ENCODE assay signal across 35 cellular contexts in the genomic region with DNA sequence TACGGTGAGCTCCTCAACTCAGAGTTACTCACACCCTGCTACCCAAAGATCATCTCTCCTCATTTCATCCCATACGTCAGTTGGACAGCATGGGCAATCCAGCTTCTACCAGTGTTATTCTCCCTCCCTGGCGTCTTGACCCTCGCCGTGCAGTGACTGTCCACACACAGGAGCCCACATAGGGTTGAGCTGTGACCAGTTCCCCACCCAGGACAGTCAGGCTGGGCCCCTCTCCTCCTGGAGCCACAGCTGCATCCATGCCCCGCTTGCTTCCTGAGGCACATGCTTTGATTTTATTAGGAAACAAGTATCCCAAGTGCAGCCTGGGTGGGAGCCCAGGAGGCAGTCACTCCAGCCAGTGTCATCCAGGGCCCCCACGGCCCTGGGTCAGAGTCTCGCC.
"Had no signal": no experiment of that assay in that cellular context is flagged by ENCODE, and none has a peak within 500 bp of the region (broad histone marks: within the 10 kb centered on the region; RNA-seq: fewer than 3 reads in every experiment).

No MANE protein-coding gene starts in this region.

- H3K9me3 ChIP-seq: MG63 had no signal

- H3K27ac ChIP-seq: KMS-11 had no signal

- H3K36me3 ChIP-seq: MG63 had no signal

- DNase-seq: Karpas-422, Kasumi-1, KBM-7, KG1, MG63, MM.1S, MV-4-11, NCI-H1048, NCI-H1092, NCI-H1092 treated with DMSO at 0.1 percent for 48 hours, NCI-H1105, NCI-H1105 treated with DMSO at 0.1 percent for 48 hours, NCI-H1417, NCI-H1417 treated with DMSO at 0.1 percent for 48 hours, NCI-H1436, NCI-H1436 treated with DMSO at 0.1 percent for 48 hours, NCI-H146, NCI-H1694, NCI-H1694 treated with DMSO at 0.1 percent for 48 hours, NCI-H187, NCI-H187 treated with DMSO at 0.1 percent for 48 hours, NCI-H1930, NCI-H2029, NCI-H2029 treated with DMSO at 0.1 percent for 48 hours, NCI-H2081, NCI-H2081 treated with DMSO at 0.1 percent for 48 hours, NCI-H2107, NCI-H2171, NCI-H2171 treated with DMSO at 0.1 percent for 48 hours, NCI-H2227 treated with DMSO at 0.1 percent for 48 hours, NCI-H226, NCI-H345, NCI-H446, NCI-H446 treated with DMSO at 0.1 percent for 48 hours had no signal

- H3K9ac ChIP-seq: KMS-11 had no signal

- H3K4me2 ChIP-seq: KMS-11 had no signal

- H3K4me3 ChIP-seq: MG63 had no signal
